Comparison of ENCODE assay signal across 29 cellular contexts in genomic region chr13:60426075-60426474, GRCh38.
"Had no signal": no experiment of that assay in that cellular context is flagged by ENCODE, and none has a peak within 500 bp of the region (broad histone marks: within the 10 kb centered on the region; RNA-seq: fewer than 3 reads in every experiment).

No MANE protein-coding gene starts in this region.

- H3K4me3 Mint-ChIP-seq: activated naive CD4-positive, alpha-beta T cell treated with anti-CD3 and anti-CD28 coated beads for 36 hours; activated naive CD8-positive, alpha-beta T cell treated with anti-CD3 and anti-CD28 coated beads for 36 hours; T-cell had no signal

- H3K27me3 ChIP-seq: adrenal gland, body of pancreas, dorsolateral prefrontal cortex, gastroesophageal sphincter, hepatocyte, ovary, tibial nerve had no signal

- H3K4me1 ChIP-seq: adrenal gland, body of pancreas, tibial nerve had no signal

- H3K27ac Mint-ChIP-seq: activated naive CD4-positive, alpha-beta T cell treated with anti-CD3 and anti-CD28 coated beads for 36 hours; activated naive CD8-positive, alpha-beta T cell treated with anti-CD3 and anti-CD28 coated beads for 36 hours; progenitor cell of endocrine pancreas had no signal

- H3K4me2 ChIP-seq: hepatocyte had no signal

- H3K27ac ChIP-seq: adrenal gland, body of pancreas, coronary artery, dorsolateral prefrontal cortex, gastroesophageal sphincter, hepatocyte, ovary, skin epidermis, tibial nerve, WERI-Rb-1 had no signal

- ATAC-seq: activated CD4-positive, CD25-positive, alpha-beta regulatory T cell treated with anti-CD3 and anti-CD28 coated beads, Interleukin-2, amount 50 U/mL, for 24 hours; body of pancreas; gastroesophageal sphincter; left cardiac atrium; left ventricle myocardium superior; sciatic nerve; T-cell had no signal

- H3K9me3 Mint-ChIP-seq: T-cell had no signal

- H3K36me3 ChIP-seq: adrenal gland, gastroesophageal sphincter, ovary, tibial nerve, WERI-Rb-1 had no signal

- H2AFZ ChIP-seq: hepatocyte had no signal

- H3K27me3 Mint-ChIP-seq: activated naive CD8-positive, alpha-beta T cell treated with anti-CD3 and anti-CD28 coated beads for 36 hours; progenitor cell of endocrine pancreas; T-cell had no signal

- DNase-seq: activated CD4-positive, alpha-beta T cell treated with anti-CD3 and anti-CD28 coated beads for 48 hours; activated CD4-positive, alpha-beta T cell treated with anti-CD3 and anti-CD28 coated beads, Interleukin-2, amount 50 U/mL, for 48 hours; activated effector memory CD4-positive, alpha-beta T cell treated with anti-CD3 and anti-CD28 coated beads, Interleukin-2, amount 50 U/mL, for 16 hours; activated naive CD4-positive, alpha-beta T cell treated with anti-CD3 and anti-CD28 coated beads for 36 hours; activated naive CD8-positive, alpha-beta T cell treated with anti-CD3 and anti-CD28 coated beads for 36 hours; adrenal gland; aorta; body of pancreas; dorsolateral prefrontal cortex; effector memory CD4-positive, alpha-beta T cell; erythroblast; left cardiac atrium; left ventricle myocardium superior; ovary; retina; stimulated activated CD4-positive, alpha-beta T cell treated with anti-CD3 and anti-CD28 coated beads, Interleukin-4, amount 100 ng/mL, for 24 hours; stimulated activated CD8-positive, alpha-beta memory T cell treated with anti-CD3 and anti-CD28 coated beads, Interleukin-4, amount 100 ng/mL, for 48 hours; stimulated activated naive CD4-positive, alpha-beta T cell; T-cell; T-helper 9 cell; WERI-Rb-1 had no signal

- H3K4me3 ChIP-seq: adrenal gland, body of pancreas, coronary artery, dorsolateral prefrontal cortex, gastroesophageal sphincter, hepatocyte, ovary, skin epidermis, tibial nerve had no signal
